ENCODE assay signal across 1 cellular context in genomic region chrX:37876716-37877115, GRCh38.
TF ChIP-seq lines count a peak whose summit lies in the region.

No MANE protein-coding gene starts in this region.

TF ChIP-seq in K562, 482 proteins besides CTCF, POLR2A, EP300 and RAD21 (continued from another document):
- no peak for TF ChIP-seq IFI16 (CRISPR knock-in tag; IDR thresholded peaks at IDR 0.05)
- TF ChIP-seq TCF7 (IDR thresholded peaks at IDR 0.05; ENCODE audit: borderline replicate concordance) = no peak
- TF ChIP-seq MAFK (IDR thresholded peaks at IDR 0.05; ENCODE audit: low read length) = peak; percentile 41; the same call in 1 of the 2 replicates
- TF ChIP-seq C11orf30 (IDR thresholded peaks at IDR 0.05; ENCODE audit: low read depth) = peak; percentile 46; the same call in 1 of the 2 replicates
- no peak for TF ChIP-seq ZNF511 (CRISPR knock-in tag; IDR thresholded peaks at IDR 0.05)
- no peak for TF ChIP-seq PCBP1 (IDR thresholded peaks at IDR 0.05; ENCODE audit: low read depth, low read length, poor library complexity, severe bottlenecking)
- TF ChIP-seq, protein P1, sequence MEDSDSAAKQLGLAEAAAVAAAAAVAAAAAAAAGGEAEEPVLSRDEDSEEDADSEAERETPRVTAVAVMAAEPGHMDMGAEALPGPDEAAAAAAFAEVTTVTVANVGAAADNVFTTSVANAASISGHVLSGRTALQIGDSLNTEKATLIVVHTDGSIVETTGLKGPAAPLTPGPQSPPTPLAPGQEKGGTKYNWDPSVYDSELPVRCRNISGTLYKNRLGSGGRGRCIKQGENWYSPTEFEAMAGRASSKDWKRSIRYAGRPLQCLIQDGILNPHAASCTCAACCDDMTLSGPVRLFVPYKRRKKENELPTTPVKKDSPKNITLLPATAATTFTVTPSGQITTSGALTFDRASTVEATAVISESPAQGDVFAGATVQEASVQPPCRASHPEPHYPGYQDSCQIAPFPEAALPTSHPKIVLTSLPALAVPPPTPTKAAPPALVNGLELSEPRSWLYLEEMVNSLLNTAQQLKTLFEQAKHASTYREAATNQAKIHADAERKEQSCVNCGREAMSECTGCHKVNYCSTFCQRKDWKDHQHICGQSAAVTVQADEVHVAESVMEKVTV (CRISPR knock-in tag; IDR thresholded peaks at IDR 0.05) = no peak
- TF ChIP-seq ZNF217 (CRISPR knock-in tag; IDR thresholded peaks at IDR 0.05) = no peak
- TF ChIP-seq NFE2L1 (tag; IDR thresholded peaks at IDR 0.05; ENCODE audit: borderline replicate concordance, low read depth) = peak; percentile 21; the same call in 1 of the 2 replicates
- no peak for TF ChIP-seq ARID2 (IDR thresholded peaks at IDR 0.05)
- peak; percentile 63 for TF ChIP-seq MAFG (tag; conservative IDR thresholded peaks at IDR 0.05)
- TF ChIP-seq, protein P2, sequence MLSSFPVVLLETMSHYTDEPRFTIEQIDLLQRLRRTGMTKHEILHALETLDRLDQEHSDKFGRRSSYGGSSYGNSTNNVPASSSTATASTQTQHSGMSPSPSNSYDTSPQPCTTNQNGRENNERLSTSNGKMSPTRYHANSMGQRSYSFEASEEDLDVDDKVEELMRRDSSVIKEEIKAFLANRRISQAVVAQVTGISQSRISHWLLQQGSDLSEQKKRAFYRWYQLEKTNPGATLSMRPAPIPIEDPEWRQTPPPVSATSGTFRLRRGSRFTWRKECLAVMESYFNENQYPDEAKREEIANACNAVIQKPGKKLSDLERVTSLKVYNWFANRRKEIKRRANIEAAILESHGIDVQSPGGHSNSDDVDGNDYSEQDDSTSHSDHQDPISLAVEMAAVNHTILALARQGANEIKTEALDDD (IDR thresholded peaks at IDR 0.05) = no peak
- no peak for TF ChIP-seq HMG20A (CRISPR knock-in tag; conservative IDR thresholded peaks at IDR 0.05)
